Comparison of ENCODE assay signal across 13 cellular contexts in genomic region chr11:117833401-117833891, GRCh38. TPM values are rescaled to one million over a fixed set of nuclear protein-coding genes. Genes with fewer than 3 reads are reported as not detected.
DNase-seq lines count a peak whose midpoint lies in the region; ATAC-seq, FAIRE-seq and TF ChIP-seq lines count a peak whose summit lies in the region.
"Had no signal": no experiment of that assay in that cellular context is flagged by ENCODE, and none has a peak within 500 bp of the region (broad histone marks: within the 10 kb centered on the region; RNA-seq: fewer than 3 reads in every experiment).

No MANE protein-coding gene starts in this region.

- ATAC-seq in heart left ventricle, result peak in 2 of 4 donors; percentile 3 to 14
- ATAC-seq in gastroesophageal sphincter, result no peak
- no peak for ATAC-seq in HG03025 (IDR thresholded peaks at IDR 0.05; ENCODE audit: low FRiP score, unreplicated experiment)
- ATAC-seq: GM12878 had no signal

- H3K4me3 ChIP-seq in heart left ventricle, result no peak overlapping the region
- H3K4me3 ChIP-seq in small intestine (ENCODE audit: low read depth in 1 of 2, low read length in 2 of 2), result no peak overlapping the region
- no peak overlapping the region for H3K4me3 ChIP-seq in gastroesophageal sphincter
- H3K4me3 ChIP-seq: GM12878, heart right ventricle had no signal

- no peak for FAIRE-seq in small intestine (lab: Jason Lieb, UNC)
- FAIRE-seq: GM12878 had no signal

- peak; percentile 54 for DNase-seq in SIG-M5 treated with dmso at 0.1 percent for 504 hours (lab: John Stamatoyannopoulos, UW; ENCODE audit: unreplicated experiment)
- DNase-seq in SIG-M5 (lab: John Stamatoyannopoulos, UW), result no peak
- DNase-seq in NCI-H2227 treated with DMSO at 0.1 percent for 48 hours (lab: John Stamatoyannopoulos, UW), result peak; percentile 39
- peak in 3 of 5 donors; percentile 7 to 50 (median 20) for DNase-seq in heart left ventricle
- peak; percentile 88 for DNase-seq in small intestine
- DNase-seq in HK-2 (ENCODE audit: unreplicated experiment), result no peak
- DNase-seq: stimulated activated naive CD4-positive, alpha-beta T cell had no signal

- H3K27me3 ChIP-seq in heart left ventricle, result no peaks in the 10 kb centered on the region
- no peaks in the 10 kb centered on the region for H3K27me3 ChIP-seq in small intestine (ENCODE audit: control insufficient read depth in 2 of 2, insufficient read depth in 2 of 2, low read length in 2 of 2)
- peaks cover 43% of the 10 kb centered on the region for H3K27me3 ChIP-seq in gastroesophageal sphincter
- H3K27me3 ChIP-seq: heart right ventricle had no signal

- WGBS in heart left ventricle, 4 donors, result 60 to 74% (median 65%) methylated on average over 6 to 7 of the region's 7 CpGs
- WGBS in small intestine, 3 donors, result 20 to 56% (median 42%) methylated on average over 7 of the region's 7 CpGs
- no CpG with 5 or more reads among the region's 7 CpGs for WGBS in gastroesophageal sphincter (ENCODE audit: low coverage in 1 of 2), 2 donors

- no peaks in the 10 kb centered on the region for H3K9me3 ChIP-seq in heart left ventricle
- H3K9me3 ChIP-seq in small intestine (ENCODE audit: control insufficient read depth, low read depth), result no peaks in the 10 kb centered on the region
- no peaks in the 10 kb centered on the region for H3K9me3 ChIP-seq in gastroesophageal sphincter
- H3K9me3 ChIP-seq: heart right ventricle had no signal

- H3K4me1 ChIP-seq in heart left ventricle (peaks cover 0 to 42% (median 21%) of the 10 kb centered on the region in 12 donors), small intestine (ENCODE audit: control insufficient read depth in 2 of 2, insufficient read depth in 1 of 2, low read depth in 1 of 2, low read length in 1 of 2) (peaks cover 3 to 6% of the 10 kb centered on the region in 2 donors), gastroesophageal sphincter (peaks cover 0 to 38% (median 8%) of the 10 kb centered on the region in 3 donors)

- H3K27ac ChIP-seq in heart left ventricle (peak overlapping the region in 1 of 12 donors; percentile 36), small intestine (ENCODE audit: low read depth in 1 of 2, low read length in 1 of 2) (peak overlapping the region in 1 of 2 donors; percentile 51), gastroesophageal sphincter (no peak overlapping the region)
- H3K27ac ChIP-seq: heart right ventricle, KMS-11 had no signal

- peaks cover 0 to 13% (median 4%) of the 10 kb centered on the region in 9 donors for H3K36me3 ChIP-seq in heart left ventricle
- no peaks in the 10 kb centered on the region for H3K36me3 ChIP-seq in small intestine (ENCODE audit: control insufficient read depth in 2 of 2, insufficient read depth in 2 of 2, low read length in 2 of 2)
- peaks cover 0 to 29% of the 10 kb centered on the region in 2 donors for H3K36me3 ChIP-seq in gastroesophageal sphincter

- TF ChIP-seq POLR2A in heart left ventricle (IDR thresholded peaks at IDR 0.05), result no peak
- no peak for TF ChIP-seq POLR2A in gastroesophageal sphincter (IDR thresholded peaks at IDR 0.05)

- TF ChIP-seq CTCF in heart left ventricle (IDR thresholded peaks at IDR 0.05), result no peak
- TF ChIP-seq CTCF in gastroesophageal sphincter (IDR thresholded peaks at IDR 0.05), result no peak

- no peak for TF ChIP-seq EP300 in gastroesophageal sphincter (IDR thresholded peaks at IDR 0.05)

- intact Hi-C loops in heart left ventricle (cut with DNase I), result loop anchor here in 1 of 10 donors (5.0 kb wide), 1 partner anchor 219 kb away; no protein-coding TSS in a partner anchor

RNA-seq across cellular contexts. Expression of gene FXYD2, which starts 8.9 kb away (rescaled TPM):
- total RNA-seq in heart left ventricle (1 to 10 TPM in 5 of 9 donors, under 1 TPM in 3, not detected in 1; 0.48 to 2.7 (median 1.8) TPM), gastroesophageal sphincter (1 to 10 TPM in 2 of 4 donors, under 1 TPM in 2; 0.50 to 3.0 (median 1.2) TPM)
- polyA plus RNA-seq in heart left ventricle (1 to 10 TPM in 1 of 2 donors, under 1 TPM in 1; 0.53 to 1.8 TPM), small intestine (1 to 10 TPM in 2 of 3 donors, not detected in 1; 2.2 to 3.2 TPM)

RNA-seq across cellular contexts. Expression of gene DSCAML1, which starts 36.4 kb away (rescaled TPM):
- total RNA-seq in heart left ventricle (1 to 10 TPM in 3 of 9 donors, under 1 TPM in 6; 0.05 to 1.7 (median 0.81) TPM), gastroesophageal sphincter (1 to 10 TPM in 1 of 4 donors, under 1 TPM in 3; 0.35 to 2.5 (median 0.73) TPM)
- polyA plus RNA-seq in heart left ventricle (under 1 TPM; 0.11 to 0.76 TPM), small intestine (under 1 TPM in 2 of 3 donors, not detected in 1; under 0.01 to 0.22 TPM)
- total RNA-seq: pulmonary artery endothelial cell had no signal

RNA-seq across cellular contexts. Expression of gene FXYD6, which starts 43.0 kb away (rescaled TPM):
- total RNA-seq in heart left ventricle, result 10 to 100 TPM; 24.6 to 51.2 (median 35.0) TPM
- polyA plus RNA-seq in heart left ventricle, result 10 to 100 TPM; 51.2 to 54.0 TPM
- polyA plus RNA-seq in small intestine, result 10 to 100 TPM in 2 of 3 donors, under 1 TPM in 1; 0.67 to 58.4 (median 10.3) TPM
- total RNA-seq in gastroesophageal sphincter, result 10 to 100 TPM; 28.6 to 76.7 (median 74.4) TPM

Comparison
In these comparisons a context has a peak if more than half of its experiments do, and no peak if none do; other contexts are left out.
1. DNase-seq: peak in SIG-M5 treated with dmso at 0.1 percent for 504 hours (single experiment), NCI-H2227 treated with DMSO at 0.1 percent for 48 hours (single experiment), heart left ventricle (3 of 5) and small intestine (single experiment); none in SIG-M5 (single experiment) and HK-2 (single experiment).